In the genomic region with DNA sequence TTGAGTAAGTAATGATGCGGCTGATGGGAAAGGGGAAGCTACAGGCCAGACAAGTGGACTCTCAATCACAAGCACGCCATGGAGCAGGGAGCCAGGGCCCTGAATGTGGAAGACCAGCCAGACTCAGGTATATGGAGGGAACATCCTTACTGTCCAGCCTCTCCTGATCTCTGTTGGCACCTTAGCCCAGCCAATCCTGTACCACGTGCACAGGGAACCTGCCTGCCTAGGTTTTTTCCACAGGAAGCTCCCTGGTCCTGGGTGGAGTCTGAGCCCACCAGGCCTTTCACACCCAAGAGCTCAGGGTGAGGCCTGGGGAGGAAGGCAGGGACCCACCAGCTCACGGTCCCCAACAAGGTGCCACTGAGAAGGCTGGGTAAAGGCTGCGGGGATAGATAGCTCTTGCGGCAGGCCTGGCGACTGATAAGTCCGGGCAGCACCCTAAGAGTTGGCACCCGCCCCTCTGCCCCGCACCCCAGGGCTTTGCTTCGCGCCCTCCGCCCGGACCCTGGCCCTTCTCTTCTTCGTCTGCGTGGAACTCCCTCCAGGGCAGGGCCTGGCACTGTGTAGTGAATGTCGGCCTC, we compare ENCODE assay signal across 8 cellular contexts. TPM values are rescaled to one million over a fixed set of nuclear protein-coding genes. Genes with fewer than 3 reads are reported as not detected.
DNase-seq lines count a peak whose midpoint lies in the region; ATAC-seq and TF ChIP-seq lines count a peak whose summit lies in the region.

No MANE protein-coding gene starts in this region.

- peaks cover 20% of the 10 kb centered on the region for H3K36me3 Mint-ChIP-seq in activated CD8-positive, alpha-beta T cell treated with anti-CD3 and anti-CD28 coated beads for 36 hours (ENCODE audit: low read depth)

- CTCF ChIA-PET in activated CD8-positive, alpha-beta T cell treated with anti-CD3 and anti-CD28 coated beads for 36 hours (lab: Charles Lee), result interaction anchor here (0.8 to 3.3 kb wide), 6 partner anchors 82 to 166 kb away, joined by 3 to 185 read pairs (median 4); no protein-coding TSS in a partner anchor

- peaks cover 34% of the 10 kb centered on the region for H3K4me1 Mint-ChIP-seq in activated CD8-positive, alpha-beta T cell treated with anti-CD3 and anti-CD28 coated beads for 36 hours (ENCODE audit: low read depth)

- no peaks in the 10 kb centered on the region for H3K36me3 ChIP-seq in hepatocyte (replicated peaks; ENCODE audit: insufficient read depth, low read depth)

- peak; percentile 63 for DNase-seq in stimulated activated CD4-positive, alpha-beta T cell treated with anti-CD3 and anti-CD28 coated beads, Interleukin-15, amount 100 ng/mL, for 24 hours
- DNase-seq in stimulated activated CD4-positive, alpha-beta T cell treated with anti-CD3 and anti-CD28 coated beads, Interleukin-4, amount 100 ng/mL, for 4 hours, result no peak
- DNase-seq in activated CD8-positive, alpha-beta T cell treated with anti-CD3 and anti-CD28 coated beads for 36 hours, result no peak
- peak; percentile 39 for DNase-seq in hepatocyte (ENCODE audit: low spot score)
- DNase-seq in stimulated activated CD8-positive, alpha-beta memory T cell treated with anti-CD3 and anti-CD28 coated beads, Interleukin-15, amount 100 ng/mL, for 24 hours (ENCODE audit: low read depth), result peak; percentile 21
- no peak for DNase-seq in NCI-H1694 (lab: John Stamatoyannopoulos, UW)
- DNase-seq in NK-92 treated with Interleukin-12 subunit alpha and Interleukin-12 subunit beta, amount 100 ng/mL, for 24 hours (lab: John Stamatoyannopoulos, UW), result no peak
- DNase-seq in anterior cingulate cortex (lab: John Stamatoyannopoulos, UW), result no peak

- peak overlapping the region; percentile 95 for H3K4me3 Mint-ChIP-seq in activated CD8-positive, alpha-beta T cell treated with anti-CD3 and anti-CD28 coated beads for 36 hours

- TF ChIP-seq CTCF in activated CD8-positive, alpha-beta T cell treated with anti-CD3 and anti-CD28 coated beads for 36 hours (IDR thresholded peaks at IDR 0.05), result no peak
- no peak for TF ChIP-seq CTCF in hepatocyte (IDR thresholded peaks at IDR 0.05; ENCODE audit: poor library complexity)

- no peaks in the 10 kb centered on the region for H3K27me3 Mint-ChIP-seq in activated CD8-positive, alpha-beta T cell treated with anti-CD3 and anti-CD28 coated beads for 36 hours

- WGBS in hepatocyte (ENCODE audit: low lambda C conversion rate, missing lambda C conversion rate), result 21% methylated on average over 12 of the region's 17 CpGs

- H3K4me2 ChIP-seq in hepatocyte, result peak overlapping the region; percentile 88

- H3K79me2 ChIP-seq in hepatocyte, result peaks cover 9% of the 10 kb centered on the region

- intact Hi-C loops in activated CD8-positive, alpha-beta T cell treated with anti-CD3 and anti-CD28 coated beads for 36 hours (cut with micrococcal nuclease), result no loop called here

- peak overlapping the region; percentile 36 for H3K4me3 ChIP-seq in hepatocyte

- no peaks in the 10 kb centered on the region for H3K9me3 ChIP-seq in hepatocyte (ENCODE audit: low read depth)

- peak overlapping the region; percentile 92 for H3K27ac ChIP-seq in hepatocyte

- no peaks in the 10 kb centered on the region for H3K27me3 ChIP-seq in hepatocyte

- no peaks in the 10 kb centered on the region for H4K20me1 ChIP-seq in hepatocyte (ENCODE audit: insufficient read depth, poor library complexity, severe bottlenecking)

- peaks cover 27% of the 10 kb centered on the region for H3K4me1 ChIP-seq in hepatocyte (ENCODE audit: insufficient read depth)

- POLR2A ChIA-PET in activated CD8-positive, alpha-beta T cell treated with anti-CD3 and anti-CD28 coated beads for 36 hours (lab: Charles Lee), result interaction anchor here (0.7 to 4.6 kb wide), 6 partner anchors 9 to 134 kb away, joined by 3 to 37 read pairs (median 4); a partner anchor contains a TSS

- H3K9me2 ChIP-seq in hepatocyte (replicated peaks; ENCODE audit: insufficient read depth), result no peaks in the 10 kb centered on the region

- H2AFZ ChIP-seq in hepatocyte, result peak overlapping the region; percentile 48

- peak overlapping the region; percentile 98 for H3K27ac Mint-ChIP-seq in activated CD8-positive, alpha-beta T cell treated with anti-CD3 and anti-CD28 coated beads for 36 hours

- ATAC-seq in activated CD8-positive, alpha-beta T cell treated with anti-CD3 and anti-CD28 coated beads for 36 hours, result peak; percentile 0

- H3K9me3 Mint-ChIP-seq in activated CD8-positive, alpha-beta T cell treated with anti-CD3 and anti-CD28 coated beads for 36 hours, result no peaks in the 10 kb centered on the region

RNA-seq across cellular contexts. Expression of a gene that starts 0.9 kb away (rescaled TPM):
- total RNA-seq in activated CD8-positive, alpha-beta T cell treated with anti-CD3 and anti-CD28 coated beads for 36 hours, result 100 to 1,000 TPM; 165 to 166 TPM
- total RNA-seq in hepatocyte, result 120 and 125 TPM in 2 replicates
- polyA plus RNA-seq in hepatocyte, result 138 and 148 TPM in 2 replicates

RNA-seq across cellular contexts. Expression of a gene that starts 16.1 kb away (rescaled TPM):
- 10 to 100 TPM in 1 of 2 experiments, 1 to 10 TPM in 1; 9.6 to 11.8 TPM for total RNA-seq in activated CD8-positive, alpha-beta T cell treated with anti-CD3 and anti-CD28 coated beads for 36 hours
- 90.3 and 116 TPM in 2 replicates for total RNA-seq in hepatocyte
- polyA plus RNA-seq in hepatocyte, result 137 and 158 TPM in 2 replicates

RNA-seq across cellular contexts. Expression of a gene that starts 16.1 kb away (rescaled TPM):
- total RNA-seq in activated CD8-positive, alpha-beta T cell treated with anti-CD3 and anti-CD28 coated beads for 36 hours, result 10 to 100 TPM; 22.0 to 31.7 TPM
- 27.7 and 32.1 TPM in 2 replicates for total RNA-seq in hepatocyte
- polyA plus RNA-seq in hepatocyte, result 34.6 and 39.1 TPM in 2 replicates

RNA-seq across cellular contexts. Expression of a gene that starts 46.3 kb away (rescaled TPM):
- under 1 TPM in 1 of 2 experiments, not detected in 1; 0.23 TPM for total RNA-seq in activated CD8-positive, alpha-beta T cell treated with anti-CD3 and anti-CD28 coated beads for 36 hours
- total RNA-seq in hepatocyte, result 0.57 and 0.76 TPM in 2 replicates
- polyA plus RNA-seq in hepatocyte, result 1.7 and 2.4 TPM in 2 replicates

RNA-seq across cellular contexts. Expression of a gene that starts 50.5 kb away (rescaled TPM):
- 10 to 100 TPM; 34.7 to 35.2 TPM for total RNA-seq in activated CD8-positive, alpha-beta T cell treated with anti-CD3 and anti-CD28 coated beads for 36 hours
- total RNA-seq in hepatocyte, result 24.3 and 31.5 TPM in 2 replicates
- 41.0 and 48.7 TPM in 2 replicates for polyA plus RNA-seq in hepatocyte

Comparison
In these comparisons a context has a peak if more than half of its experiments do, and no peak if none do; other contexts are left out.
1. DNase-seq: peak in stimulated activated CD4-positive, alpha-beta T cell treated with anti-CD3 and anti-CD28 coated beads, Interleukin-15, amount 100 ng/mL, for 24 hours (single experiment), hepatocyte (single experiment) and stimulated activated CD8-positive, alpha-beta memory T cell treated with anti-CD3 and anti-CD28 coated beads, Interleukin-15, amount 100 ng/mL, for 24 hours (single experiment); none in stimulated activated CD4-positive, alpha-beta T cell treated with anti-CD3 and anti-CD28 coated beads, Interleukin-4, amount 100 ng/mL, for 4 hours (0 of 2), activated CD8-positive, alpha-beta T cell treated with anti-CD3 and anti-CD28 coated beads for 36 hours (single experiment), NCI-H1694 (single experiment), NK-92 treated with Interleukin-12 subunit alpha and Interleukin-12 subunit beta, amount 100 ng/mL, for 24 hours (single experiment) and anterior cingulate cortex (0 of 58).